In genomic region chr5:57559110-57559635, GRCh38 we compare ENCODE assay signal across 26 cellular contexts.
A peak's percentile ranks its signal among the peaks of the same experiment; 100 is the strongest.
DNase-seq lines count a peak whose midpoint lies in the region; ATAC-seq, FAIRE-seq and TF ChIP-seq lines count a peak whose summit lies in the region.
"Had no signal": no experiment of that assay in that cellular context is flagged by ENCODE, and none has a peak within 500 bp of the region (broad histone marks: within the 10 kb centered on the region; RNA-seq: fewer than 3 reads in every experiment).

No MANE protein-coding gene starts in this region.

- DNase-seq in IMR-90 (peak; percentile 69), astrocyte (ENCODE audit: low read depth) (peak; percentile 12), fibroblast of peridontal ligament (ENCODE audit: extremely low read depth) (peak; percentile 54), iris pigment epithelial cell (ENCODE audit: low read depth) (peak; percentile 9), NCI-H187 treated with DMSO at 0.1 percent for 48 hours (lab: John Stamatoyannopoulos, UW) (no peak), neural progenitor cell (ENCODE audit: low spot score) (no peak)
- DNase-seq: 8988T; ACHN; AML-193; BE2C; CD4-positive, alpha-beta T cell; CD8-positive, alpha-beta memory T cell; DMS 273 treated with DMSO at 0.1 percent for 48 hours; DMS79; EL; GDM1; H9 had no signal

- peaks cover 2% of the 10 kb centered on the region for H3K9me3 Mint-ChIP-seq in astrocyte (ENCODE audit: unreplicated experiment)
- H3K9me3 Mint-ChIP-seq in neural progenitor cell = peaks cover 3% of the 10 kb centered on the region
- H3K9me3 Mint-ChIP-seq: GM23338, H9 had no signal

- H2BK120ac ChIP-seq in IMR-90 (ENCODE audit: low read depth, low read length) = no peak overlapping the region

- no peaks in the 10 kb centered on the region for H3K27me3 Mint-ChIP-seq in astrocyte (ENCODE audit: low read depth, unreplicated experiment)
- peaks cover 6% of the 10 kb centered on the region for H3K27me3 Mint-ChIP-seq in neural progenitor cell (ENCODE audit: insufficient read depth, low read depth)

- no peak overlapping the region for H3K23ac ChIP-seq in IMR-90 (ENCODE audit: low read depth, low read length)

- no peak overlapping the region for H2BK20ac ChIP-seq in IMR-90 (ENCODE audit: low read depth, low read length)

- peak; percentile 80 for ATAC-seq in IMR-90 (ENCODE audit: low read depth)
- no peak for ATAC-seq in HG03460 (IDR thresholded peaks at IDR 0.05; ENCODE audit: unreplicated experiment)
- ATAC-seq: A549, GM12878, GM23338, HCT116 had no signal

- H4K5ac ChIP-seq in IMR-90 (ENCODE audit: low read depth, low read length) = no peak overlapping the region

- H3K4me3 ChIP-seq in IMR-90 (ENCODE audit: insufficient read depth, low read depth, low read length) (no peak overlapping the region), astrocyte (ENCODE audit: insufficient read depth, low read depth, low read length) (no peak overlapping the region), neural progenitor cell (no peak overlapping the region)
- H3K4me3 ChIP-seq: A549; BLaER1 treated with 17β-estradiol and CSF1 and Interleukin-3, amounts not matched to agents 10 nM and 100 nM; GM12878; GM23338 had no signal

- dilution Hi-C loops in IMR-90 (cut with HindIII; ENCODE audit: low sequenced_read_pairs, unreplicated experiment) = no loop called here

- in situ Hi-C loops in IMR-90 (cut with MboI; ENCODE audit: low sequenced_read_pairs) = no loop called here

- H4K8ac ChIP-seq in IMR-90 (ENCODE audit: low read depth in 2 of 2, low read length in 2 of 2) = no peak overlapping the region

- no peaks in the 10 kb centered on the region for H3K79me2 ChIP-seq in astrocyte (ENCODE audit: insufficient read depth, low read length)
- H3K79me2 ChIP-seq in neural progenitor cell (ENCODE audit: low read depth) = no peaks in the 10 kb centered on the region

- H2AK5ac ChIP-seq in IMR-90 (ENCODE audit: low read depth, low read length) = no peak overlapping the region

- no peak overlapping the region for H3K27ac ChIP-seq in IMR-90 (ENCODE audit: insufficient read depth, low read length)
- no peak overlapping the region for H3K27ac ChIP-seq in astrocyte (ENCODE audit: low read depth, low read length)
- H3K27ac ChIP-seq in neural progenitor cell = no peak overlapping the region
- H3K27ac ChIP-seq: A549; BLaER1 treated with 17β-estradiol and CSF1 and Interleukin-3, amounts not matched to agents 10 nM and 100 nM had no signal

- no TSS peak for BruUV-seq in IMR-90 (replicated peaks; lab: Mats Ljungman, UMichigan)

- H3K9me3 ChIP-seq in IMR-90 (ENCODE audit: control insufficient read depth, insufficient read depth, low read length) = no peaks in the 10 kb centered on the region
- no peaks in the 10 kb centered on the region for H3K9me3 ChIP-seq in astrocyte (ENCODE audit: insufficient read depth, low read depth, low read length)
- H3K9me3 ChIP-seq in neural progenitor cell (ENCODE audit: low read depth) = no peaks in the 10 kb centered on the region
- H3K9me3 ChIP-seq: A549, BE2C had no signal

- TF ChIP-seq POLR2A in IMR-90 (IDR thresholded peaks at IDR 0.05; ENCODE audit: low read depth, low read length) = no peak

- WGBS in IMR-90 (ENCODE audit: extremely low coverage in 2 of 2, insufficient read length in 1 of 2), 2 experiments = no CpG with 5 or more reads among the region's 3 CpGs

- H3K36me3 Mint-ChIP-seq in astrocyte (ENCODE audit: low read depth, unreplicated experiment) (no peaks in the 10 kb centered on the region), neural progenitor cell (no peaks in the 10 kb centered on the region)
- H3K36me3 Mint-ChIP-seq: CD14-positive monocyte; CD8-positive, alpha-beta memory T cell had no signal

- no peak overlapping the region for H2AK9ac ChIP-seq in IMR-90 (replicated peaks; ENCODE audit: low read depth, low read length, poor library complexity)

- H3K27me3 ChIP-seq in IMR-90 (ENCODE audit: control insufficient read depth, insufficient read depth, low read length) (no peaks in the 10 kb centered on the region), astrocyte (ENCODE audit: insufficient read depth, low read length) (no peaks in the 10 kb centered on the region), neural progenitor cell (no peaks in the 10 kb centered on the region)
- H3K27me3 ChIP-seq: BLaER1 treated with 17β-estradiol and CSF1 and Interleukin-3, amounts not matched to agents 10 nM and 100 nM had no signal

- no peak overlapping the region for H4K91ac ChIP-seq in IMR-90 (ENCODE audit: insufficient read depth, low read depth, low read length)

- CTCF ChIA-PET in IMR-90 (lab: Yijun Ruan, JAX) = no interaction called here

- H3K27ac Mint-ChIP-seq in astrocyte (ENCODE audit: unreplicated experiment) = no peak overlapping the region
- no peak overlapping the region for H3K27ac Mint-ChIP-seq in neural progenitor cell
- H3K27ac Mint-ChIP-seq: CD14-positive monocyte; CD4-positive, alpha-beta T cell; CD8-positive, alpha-beta memory T cell; GM23338; H9 had no signal

- H3K9ac ChIP-seq in IMR-90 (ENCODE audit: low read depth, low read length) = no peak overlapping the region
- H3K9ac ChIP-seq in astrocyte (ENCODE audit: low read length) = no peak overlapping the region
- no peak overlapping the region for H3K9ac ChIP-seq in neural progenitor cell
- H3K9ac ChIP-seq: BLaER1 treated with 17β-estradiol and CSF1 and Interleukin-3, amounts not matched to agents 10 nM and 100 nM had no signal

- no peak for FAIRE-seq in astrocyte (lab: Jason Lieb, UNC)
- FAIRE-seq: A549, D721Med, GM12878, GM19239 had no signal

- no peaks in the 10 kb centered on the region for H3K79me1 ChIP-seq in IMR-90 (ENCODE audit: low read depth in 1 of 2, low read length in 2 of 2)

- H3K9me1 ChIP-seq in IMR-90 (ENCODE audit: insufficient read depth, low read length) = no peaks in the 10 kb centered on the region

- TF ChIP-seq RAD21 in IMR-90 (IDR thresholded peaks at IDR 0.05; ENCODE audit: low read length) = no peak

- H2BK5ac ChIP-seq in IMR-90 (ENCODE audit: low read depth, low read length, poor library complexity, severe bottlenecking) = no peak overlapping the region

- H3K4me1 ChIP-seq in IMR-90 (ENCODE audit: control insufficient read depth, insufficient read depth, low read length) = peaks cover 3% of the 10 kb centered on the region; the same call in 1 of the 2 replicates
- H3K4me1 ChIP-seq in astrocyte (ENCODE audit: insufficient read depth, low read length) = no peaks in the 10 kb centered on the region
- no peaks in the 10 kb centered on the region for H3K4me1 ChIP-seq in neural progenitor cell
- H3K4me1 ChIP-seq: A549; BE2C; BLaER1 treated with 17β-estradiol and CSF1 and Interleukin-3, amounts not matched to agents 10 nM and 100 nM had no signal

- no peak overlapping the region for H2BK15ac ChIP-seq in IMR-90 (ENCODE audit: low read depth, low read length)

- H3K4me1 Mint-ChIP-seq in astrocyte (ENCODE audit: low read depth, unreplicated experiment) (no peaks in the 10 kb centered on the region), neural progenitor cell (no peaks in the 10 kb centered on the region)
- H3K4me1 Mint-ChIP-seq: CD14-positive monocyte; CD8-positive, alpha-beta memory T cell; GM23338; H9 had no signal

- no peak overlapping the region for H3K56ac ChIP-seq in IMR-90 (ENCODE audit: extremely low read depth, insufficient read depth, low read length)

- H3K4me2 ChIP-seq in IMR-90 (ENCODE audit: low read depth, low read length) = no peak overlapping the region
- H3K4me2 ChIP-seq in astrocyte (ENCODE audit: low read length) = no peak overlapping the region
- H3K4me2 ChIP-seq in neural progenitor cell = no peak overlapping the region
- H3K4me2 ChIP-seq: A549; BLaER1 treated with 17β-estradiol and CSF1 and Interleukin-3, amounts not matched to agents 10 nM and 100 nM; GM23338 had no signal

- no peaks in the 10 kb centered on the region for H3F3A ChIP-seq in neural progenitor cell (ENCODE audit: low read depth)

- H3K36me3 ChIP-seq in IMR-90 (ENCODE audit: control insufficient read depth, insufficient read depth, low read length) = no peaks in the 10 kb centered on the region
- no peaks in the 10 kb centered on the region for H3K36me3 ChIP-seq in astrocyte (ENCODE audit: insufficient read depth, low read length)
- no peaks in the 10 kb centered on the region for H3K36me3 ChIP-seq in neural progenitor cell
- H3K36me3 ChIP-seq: BE2C; BLaER1 treated with 17β-estradiol and CSF1 and Interleukin-3, amounts not matched to agents 10 nM and 100 nM had no signal

- H4K20me1 ChIP-seq in IMR-90 (ENCODE audit: insufficient read depth, low read length) (no peaks in the 10 kb centered on the region), astrocyte (ENCODE audit: insufficient read depth, low read length) (no peaks in the 10 kb centered on the region), neural progenitor cell (ENCODE audit: low read depth) (no peaks in the 10 kb centered on the region)
- H4K20me1 ChIP-seq: BLaER1 treated with 17β-estradiol and CSF1 and Interleukin-3, amounts not matched to agents 10 nM and 100 nM had no signal

- POLR2A ChIA-PET in IMR-90 (lab: Charles Lee; ENCODE audit: unreplicated experiment) = no interaction called here

- H2AFZ ChIP-seq in IMR-90 (replicated peaks; ENCODE audit: low read length, poor library complexity) = no peak overlapping the region
- no peak overlapping the region for H2AFZ ChIP-seq in astrocyte (ENCODE audit: low read depth, low read length)
- H2AFZ ChIP-seq in neural progenitor cell (replicated peaks) = no peak overlapping the region
- H2AFZ ChIP-seq: GM23338 had no signal

- H3K18ac ChIP-seq in IMR-90 (ENCODE audit: low read depth, low read length) = no peak overlapping the region

- H3K4me3 Mint-ChIP-seq in astrocyte (ENCODE audit: unreplicated experiment) = no peak overlapping the region
- no peak overlapping the region for H3K4me3 Mint-ChIP-seq in neural progenitor cell
- H3K4me3 Mint-ChIP-seq: CD14-positive monocyte; CD4-positive, alpha-beta T cell; CD8-positive, alpha-beta memory T cell; GM23338; H9 had no signal

- H3K4ac ChIP-seq in IMR-90 (ENCODE audit: low read depth, low read length) = no peak overlapping the region

- TF ChIP-seq CTCF in IMR-90 (conservative IDR thresholded peaks at IDR 0.05; ENCODE audit: low read depth, low read length) (no peak), astrocyte (IDR thresholded peaks at IDR 0.05; ENCODE audit: insufficient read depth, low read depth, low read length) (no peak), neural progenitor cell (IDR thresholded peaks at IDR 0.05) (no peak)

- H3K14ac ChIP-seq in IMR-90 (replicated peaks; ENCODE audit: low read depth, low read length) = no peak overlapping the region

- intact Hi-C loops in IMR-90 (cut with micrococcal nuclease) = no loop called here

TF ChIP-seq in IMR-90, 13 proteins besides CTCF, POLR2A, EP300 and RAD21:
- TF ChIP-seq MAFK (IDR thresholded peaks at IDR 0.05; ENCODE audit: low read depth, low read length) = 0 out of 2 replicates have a peak, but pooled peaks have one; percentile 14
- TF ChIP-seq MXI1 (IDR thresholded peaks at IDR 0.05; ENCODE audit: borderline replicate concordance, low read depth, low read length) = no peak
- no peak for TF ChIP-seq BHLHE40 (IDR thresholded peaks at IDR 0.05; ENCODE audit: low read depth, low read length)
- peak; percentile 58; the same call in 1 of the 2 replicates for TF ChIP-seq NFE2L2 (IDR thresholded peaks at IDR 0.05; ENCODE audit: low read depth, low read length)
- TF ChIP-seq SMC3 (IDR thresholded peaks at IDR 0.05; ENCODE audit: low read depth, low read length) = no peak
- TF ChIP-seq CEBPB (IDR thresholded peaks at IDR 0.05; ENCODE audit: low read depth, low read length) = peak; percentile 71
TF ChIP-seq in IMR-90: peak in this region for 3.

Comparison
In these comparisons a context has a peak if more than half of its experiments do, and no peak if none do; other contexts are left out.
1. DNase-seq: peak in IMR-90 (single experiment), astrocyte (single experiment), fibroblast of peridontal ligament (single experiment) and iris pigment epithelial cell (single experiment); none in NCI-H187 treated with DMSO at 0.1 percent for 48 hours (single experiment) and neural progenitor cell (single experiment).